Comparison of ENCODE assay signal across 8 cellular contexts in genomic region chr11:10931761-10932700, GRCh38.
A peak's percentile ranks its signal among the peaks of the same experiment; 100 is the strongest.
DNase-seq lines count a peak whose midpoint lies in the region; ATAC-seq and TF ChIP-seq lines count a peak whose summit lies in the region.

No MANE protein-coding gene starts in this region.

- H3K36me3 Mint-ChIP-seq in T-helper 1 cell treated with Interleukin-12 subunit alpha and Interleukin-12 subunit beta and Interleukin-4 antibody, amounts not matched to agents 30 μg/mL and 1 μg/mL, for 36 hours (ENCODE audit: low read depth): no peaks in the 10 kb centered on the region
- H3K36me3 Mint-ChIP-seq in activated T-cell treated with anti-CD3 and anti-CD28 coated beads, Interleukin-2, amount 50 U/mL, for 4 hours (ENCODE audit: insufficient read depth): no peaks in the 10 kb centered on the region
- H3K36me3 Mint-ChIP-seq in progenitor cell of endocrine pancreas (ENCODE audit: insufficient read depth): no peaks in the 10 kb centered on the region

- peaks cover 16% of the 10 kb centered on the region for H3K4me1 Mint-ChIP-seq in T-helper 1 cell treated with Interleukin-12 subunit alpha and Interleukin-12 subunit beta and Interleukin-4 antibody, amounts not matched to agents 30 μg/mL and 1 μg/mL, for 36 hours (ENCODE audit: low read depth)
- peaks cover 18% of the 10 kb centered on the region for H3K4me1 Mint-ChIP-seq in activated T-cell treated with anti-CD3 and anti-CD28 coated beads, Interleukin-2, amount 50 U/mL, for 4 hours (ENCODE audit: low read depth)
- H3K4me1 Mint-ChIP-seq in progenitor cell of endocrine pancreas (ENCODE audit: low read depth): peaks cover 14% of the 10 kb centered on the region

- no peak overlapping the region for H3K27ac Mint-ChIP-seq in T-helper 1 cell treated with Interleukin-12 subunit alpha and Interleukin-12 subunit beta and Interleukin-4 antibody, amounts not matched to agents 30 μg/mL and 1 μg/mL, for 36 hours
- H3K27ac Mint-ChIP-seq in progenitor cell of endocrine pancreas: peak overlapping the region; percentile 94

- peaks cover 72% of the 10 kb centered on the region for H3K27me3 Mint-ChIP-seq in T-helper 1 cell treated with Interleukin-12 subunit alpha and Interleukin-12 subunit beta and Interleukin-4 antibody, amounts not matched to agents 30 μg/mL and 1 μg/mL, for 36 hours (ENCODE audit: low read depth)
- peaks cover 35% of the 10 kb centered on the region for H3K27me3 Mint-ChIP-seq in activated T-cell treated with anti-CD3 and anti-CD28 coated beads, Interleukin-2, amount 50 U/mL, for 4 hours (ENCODE audit: low read depth)
- peaks cover 32% of the 10 kb centered on the region for H3K27me3 Mint-ChIP-seq in progenitor cell of endocrine pancreas

- ATAC-seq in activated T-cell treated with anti-CD3 and anti-CD28 coated beads, Interleukin-2, amount 50 U/mL, for 4 hours: peak in 1 of 2 donors; percentile 1
- ATAC-seq in Right ventricle myocardium superior (ENCODE audit: poor library complexity) (peak; percentile 69), GM18502 (IDR thresholded peaks at IDR 0.05; ENCODE audit: poor library complexity, unreplicated experiment) (no peak)

- H3K9me3 Mint-ChIP-seq in T-helper 1 cell treated with Interleukin-12 subunit alpha and Interleukin-12 subunit beta and Interleukin-4 antibody, amounts not matched to agents 30 μg/mL and 1 μg/mL, for 36 hours: no peaks in the 10 kb centered on the region
- no peaks in the 10 kb centered on the region for H3K9me3 Mint-ChIP-seq in activated T-cell treated with anti-CD3 and anti-CD28 coated beads, Interleukin-2, amount 50 U/mL, for 4 hours
- no peaks in the 10 kb centered on the region for H3K9me3 Mint-ChIP-seq in progenitor cell of endocrine pancreas (ENCODE audit: low read depth)

- intact Hi-C loops in Right ventricle myocardium superior (cut with DNase I): loop anchor here (5.0 to 10.0 kb wide), 4 partner anchors 75 to 853 kb away; partner anchors contain the start of genes EIF4G2 and ZBED5

- TF ChIP-seq CTCF in progenitor cell of endocrine pancreas (IDR thresholded peaks at IDR 0.05; ENCODE audit: unreplicated experiment): no peak

- H3K4me3 Mint-ChIP-seq in T-helper 1 cell treated with Interleukin-12 subunit alpha and Interleukin-12 subunit beta and Interleukin-4 antibody, amounts not matched to agents 30 μg/mL and 1 μg/mL, for 36 hours: peak overlapping the region; percentile 81
- peak overlapping the region; percentile 79 for H3K4me3 Mint-ChIP-seq in activated T-cell treated with anti-CD3 and anti-CD28 coated beads, Interleukin-2, amount 50 U/mL, for 4 hours
- peak overlapping the region; percentile 85 for H3K4me3 Mint-ChIP-seq in progenitor cell of endocrine pancreas (ENCODE audit: low read depth)

- no peak for DNase-seq in T-helper 1 cell
- DNase-seq in activated T-cell treated with anti-CD3 and anti-CD28 coated beads, Interleukin-2, amount 50 U/mL, for 4 hours: no peak
- peak; percentile 73 for DNase-seq in Right ventricle myocardium superior
- no peak for DNase-seq in progenitor cell of endocrine pancreas (ENCODE audit: low spot score, unreplicated experiment)
- DNase-seq in NOMO-1 treated with dmso at 0.1 percent for 144 hours (lab: John Stamatoyannopoulos, UW; ENCODE audit: unreplicated experiment): no peak
- DNase-seq in SHP77 treated with DMSO at 0.1 percent for 48 hours (lab: John Stamatoyannopoulos, UW): no peak
